In genomic region chr3:84943379-84943778, GRCh38 we compare ENCODE assay signal across 1 cellular context.
TF ChIP-seq lines count a peak whose summit lies in the region.

No MANE protein-coding gene starts in this region.

TF ChIP-seq in GM12878, 131 proteins besides CTCF, POLR2A, EP300 and RAD21 (continued from another document):
- no peak for TF ChIP-seq RUNX3 (IDR thresholded peaks at IDR 0.05; ENCODE audit: low read length)
- no peak for TF ChIP-seq ESRRA (IDR thresholded peaks at IDR 0.05; ENCODE audit: low read length)
- no peak for TF ChIP-seq JUNB (IDR thresholded peaks at IDR 0.05)
- TF ChIP-seq KDM1A (IDR thresholded peaks at IDR 0.05; ENCODE audit: borderline replicate concordance) = no peak
- no peak for TF ChIP-seq RELA (IDR thresholded peaks at IDR 0.05; ENCODE audit: borderline replicate concordance, partially characterized antibody)
- TF ChIP-seq NBN (IDR thresholded peaks at IDR 0.05) = no peak
- TF ChIP-seq, protein P1, sequence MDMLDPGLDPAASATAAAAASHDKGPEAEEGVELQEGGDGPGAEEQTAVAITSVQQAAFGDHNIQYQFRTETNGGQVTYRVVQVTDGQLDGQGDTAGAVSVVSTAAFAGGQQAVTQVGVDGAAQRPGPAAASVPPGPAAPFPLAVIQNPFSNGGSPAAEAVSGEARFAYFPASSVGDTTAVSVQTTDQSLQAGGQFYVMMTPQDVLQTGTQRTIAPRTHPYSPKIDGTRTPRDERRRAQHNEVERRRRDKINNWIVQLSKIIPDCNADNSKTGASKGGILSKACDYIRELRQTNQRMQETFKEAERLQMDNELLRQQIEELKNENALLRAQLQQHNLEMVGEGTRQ (IDR thresholded peaks at IDR 0.05; ENCODE audit: borderline replicate concordance, low read depth, low read length) = no peak
- TF ChIP-seq FOXK2 (IDR thresholded peaks at IDR 0.05) = no peak
- no peak for TF ChIP-seq TAF1 (IDR thresholded peaks at IDR 0.05; ENCODE audit: borderline replicate concordance, low read depth, low read length)
- TF ChIP-seq NFYA (IDR thresholded peaks at IDR 0.05; ENCODE audit: borderline replicate concordance, low read depth, low read length) = no peak
- TF ChIP-seq ASH2L (IDR thresholded peaks at IDR 0.05; ENCODE audit: borderline replicate concordance, low read depth) = no peak
- TF ChIP-seq NFIC (IDR thresholded peaks at IDR 0.05; ENCODE audit: low read depth, low read length) = no peak
- no peak for TF ChIP-seq E2F4 (IDR thresholded peaks at IDR 0.05; ENCODE audit: low read depth, low read length)
- no peak for TF ChIP-seq POU2F2 (IDR thresholded peaks at IDR 0.05; ENCODE audit: borderline replicate concordance, low read depth, low read length)
